ENCODE assay signal across 39 cellular contexts in the genomic region with DNA sequence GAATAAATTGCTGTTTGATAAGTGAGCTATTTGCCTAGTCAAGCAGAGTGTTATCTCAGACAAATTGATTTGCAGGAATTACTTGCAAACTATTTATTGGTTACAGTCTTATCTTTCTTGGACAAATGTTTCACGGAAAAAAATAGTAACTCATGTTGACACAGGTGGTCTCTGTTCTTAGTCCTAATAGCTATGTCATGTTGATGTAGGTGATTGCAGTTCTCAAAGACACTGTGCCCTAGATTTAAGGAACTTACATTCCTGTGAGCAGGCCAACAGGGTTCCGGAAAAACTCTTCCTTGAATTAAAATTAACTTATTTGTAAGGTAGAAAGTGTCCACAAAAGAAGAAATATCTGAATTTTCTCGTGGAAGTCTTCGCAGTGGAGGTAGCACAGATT.
"Had no signal": no experiment of that assay in that cellular context is flagged by ENCODE, and none has a peak within 500 bp of the region (broad histone marks: within the 10 kb centered on the region; RNA-seq: fewer than 3 reads in every experiment).

No MANE protein-coding gene starts in this region.

- H3K27ac Mint-ChIP-seq: activated naive CD4-positive, alpha-beta T cell treated with anti-CD3 and anti-CD28 coated beads for 36 hours; activated naive CD4-positive, alpha-beta T cell treated with anti-CD3 and anti-CD28 coated beads, Interleukin-2, amount 10 ng/mL, durations not matched to agents 7 days and 5 days; activated naive CD4-positive, alpha-beta T cell treated with anti-CD3 and anti-CD28 coated beads, Interleukin-2, amount 50 U/mL, for 24 hours; activated naive CD4-positive, alpha-beta T cell treated with anti-CD3 and anti-CD28 coated beads, Interleukin-2, amount 50 U/mL, for 72 hours; activated naive CD8-positive, alpha-beta T cell; activated naive CD8-positive, alpha-beta T cell treated with anti-CD3 and anti-CD28 coated beads for 36 hours; activated naive CD8-positive, alpha-beta T cell treated with anti-CD3 and anti-CD28 coated beads, Interleukin-2, amount 10 ng/mL, durations not matched to agents 7 days and 5 days; activated naive CD8-positive, alpha-beta T cell treated with anti-CD3 and anti-CD28 coated beads, Interleukin-2, amount 50 U/mL, for 24 hours; activated T-cell treated with anti-CD3 and anti-CD28 coated beads, Interleukin-2, amount 50 U/mL, for 24 hours; activated T-cell treated with anti-CD3 and anti-CD28 coated beads, Interleukin-2, amount 50 U/mL, for 72 hours; activated T-helper 1 cell treated with anti-CD3 and anti-CD28 coated beads, Interleukin-12 subunit alpha, Interleukin-12 subunit beta, Interleukin-2, Interleukin-4 antibody, amounts not matched to agents 30 ng/mL and 10 ng/mL and 1 ng/mL, durations not matched to agents 14 hours and 24 hours and 36 hours; activated T-helper 17 cell treated with anti-CD3 and anti-CD28 coated beads, Interleukin-2, amount 50 U/mL, for 72 hours; activated T-helper 2 cell treated with anti-CD3 and anti-CD28 coated beads, Interferon-gamma antibody, Interleukin-2, Interleukin-4, amounts not matched to agents 10 μg/mL and 5 μg/mL and 100 μg/mL, durations not matched to agents 14 hours and 24 hours and 36 hours; brain had no signal

- H3K4me3 Mint-ChIP-seq: activated naive CD4-positive, alpha-beta T cell treated with anti-CD3 and anti-CD28 coated beads for 36 hours; activated naive CD4-positive, alpha-beta T cell treated with anti-CD3 and anti-CD28 coated beads, Interleukin-2, amount 10 ng/mL, durations not matched to agents 7 days and 5 days; activated naive CD4-positive, alpha-beta T cell treated with anti-CD3 and anti-CD28 coated beads, Interleukin-2, amount 50 U/mL, for 24 hours; activated naive CD8-positive, alpha-beta T cell; activated naive CD8-positive, alpha-beta T cell treated with anti-CD3 and anti-CD28 coated beads for 36 hours; activated naive CD8-positive, alpha-beta T cell treated with anti-CD3 and anti-CD28 coated beads, Interleukin-2, amount 10 ng/mL, durations not matched to agents 7 days and 5 days; activated naive CD8-positive, alpha-beta T cell treated with anti-CD3 and anti-CD28 coated beads, Interleukin-2, amount 50 U/mL, for 24 hours; activated T-cell treated with anti-CD3 and anti-CD28 coated beads, Interleukin-2, amount 50 U/mL, for 24 hours; activated T-cell treated with anti-CD3 and anti-CD28 coated beads, Interleukin-2, amount 50 U/mL, for 4 hours; activated T-cell treated with anti-CD3 and anti-CD28 coated beads, Interleukin-2, amount 50 U/mL, for 72 hours; activated T-helper 1 cell treated with anti-CD3 and anti-CD28 coated beads, Interleukin-12 subunit alpha, Interleukin-12 subunit beta, Interleukin-2, Interleukin-4 antibody, amounts not matched to agents 30 ng/mL and 10 ng/mL and 1 ng/mL, durations not matched to agents 14 hours and 24 hours and 36 hours; activated T-helper 17 cell treated with anti-CD3 and anti-CD28 coated beads, Interleukin-2, amount 50 U/mL, for 72 hours; brain; central memory CD8-positive, alpha-beta T cell had no signal

- H3K27ac ChIP-seq: adrenal gland, ascending aorta, brain microvascular endothelial cell, breast epithelium, cardiac muscle cell had no signal

- H3K9me3 Mint-ChIP-seq: activated naive CD4-positive, alpha-beta T cell treated with anti-CD3 and anti-CD28 coated beads for 36 hours; activated naive CD4-positive, alpha-beta T cell treated with anti-CD3 and anti-CD28 coated beads, Interleukin-2, amount 10 ng/mL, durations not matched to agents 7 days and 5 days; activated naive CD4-positive, alpha-beta T cell treated with anti-CD3 and anti-CD28 coated beads, Interleukin-2, amount 50 U/mL, for 24 hours; activated naive CD4-positive, alpha-beta T cell treated with anti-CD3 and anti-CD28 coated beads, Interleukin-2, amount 50 U/mL, for 72 hours; activated naive CD8-positive, alpha-beta T cell treated with anti-CD3 and anti-CD28 coated beads for 36 hours; activated naive CD8-positive, alpha-beta T cell treated with anti-CD3 and anti-CD28 coated beads, Interleukin-2, amount 10 ng/mL, durations not matched to agents 7 days and 5 days; activated naive CD8-positive, alpha-beta T cell treated with anti-CD3 and anti-CD28 coated beads, Interleukin-2, amount 50 U/mL, for 24 hours; activated T-cell treated with anti-CD3 and anti-CD28 coated beads, Interleukin-2, amount 50 U/mL, for 24 hours; activated T-cell treated with anti-CD3 and anti-CD28 coated beads, Interleukin-2, amount 50 U/mL, for 4 hours; activated T-cell treated with anti-CD3 and anti-CD28 coated beads, Interleukin-2, amount 50 U/mL, for 72 hours; activated T-helper 1 cell treated with anti-CD3 and anti-CD28 coated beads, Interleukin-12 subunit alpha, Interleukin-12 subunit beta, Interleukin-2, Interleukin-4 antibody, amounts not matched to agents 30 ng/mL and 10 ng/mL and 1 ng/mL, durations not matched to agents 14 hours and 24 hours and 36 hours; activated T-helper 17 cell treated with anti-CD3 and anti-CD28 coated beads, Interleukin-2, amount 50 U/mL, for 72 hours; activated T-helper 2 cell treated with anti-CD3 and anti-CD28 coated beads, Interferon-gamma antibody, Interleukin-2, Interleukin-4, amounts not matched to agents 10 μg/mL and 5 μg/mL and 100 μg/mL, durations not matched to agents 14 hours and 24 hours and 36 hours; central memory CD8-positive, alpha-beta T cell had no signal

- H3K36me3 ChIP-seq: adrenal gland, ascending aorta, brain microvascular endothelial cell, breast epithelium, cardiac muscle cell had no signal

- FAIRE-seq: astrocyte, bronchial epithelial cell had no signal

- H3K27me3 ChIP-seq: adrenal gland, ascending aorta, brain microvascular endothelial cell, breast epithelium, cardiac muscle cell had no signal

- H3K4me1 Mint-ChIP-seq: activated naive CD4-positive, alpha-beta T cell treated with anti-CD3 and anti-CD28 coated beads, Interleukin-2, amount 10 ng/mL, durations not matched to agents 7 days and 5 days; activated naive CD4-positive, alpha-beta T cell treated with anti-CD3 and anti-CD28 coated beads, Interleukin-2, amount 50 U/mL, for 24 hours; activated naive CD8-positive, alpha-beta T cell treated with anti-CD3 and anti-CD28 coated beads for 36 hours; activated naive CD8-positive, alpha-beta T cell treated with anti-CD3 and anti-CD28 coated beads, Interleukin-2, amount 10 ng/mL, durations not matched to agents 7 days and 5 days; activated naive CD8-positive, alpha-beta T cell treated with anti-CD3 and anti-CD28 coated beads, Interleukin-2, amount 50 U/mL, for 24 hours; activated T-helper 17 cell treated with anti-CD3 and anti-CD28 coated beads, Interleukin-2, amount 50 U/mL, for 72 hours; central memory CD8-positive, alpha-beta T cell had no signal

- H3K4me1 ChIP-seq: adrenal gland, ascending aorta, breast epithelium had no signal

- DNase-seq: activated effector memory CD4-positive, alpha-beta T cell treated with anti-CD3 and anti-CD28 coated beads, Interleukin-2, amount 50 U/mL, for 16 hours; activated effector memory CD4-positive, alpha-beta T cell treated with Interleukin-2 at 50 U/mL for 16 hours; activated gamma-delta T cell; activated gamma-delta T cell treated with Interleukin-2 at 50 U/mL for 16 hours; activated naive CD4-positive, alpha-beta T cell; activated naive CD4-positive, alpha-beta T cell treated with anti-CD3 and anti-CD28 coated beads for 36 hours; activated naive CD4-positive, alpha-beta T cell treated with anti-CD3 and anti-CD28 coated beads, Interleukin-2, amount 10 ng/mL, durations not matched to agents 7 days and 5 days; activated naive CD4-positive, alpha-beta T cell treated with anti-CD3 and anti-CD28 coated beads, Interleukin-2, amount 50 U/mL, for 16 hours; activated naive CD4-positive, alpha-beta T cell treated with Interleukin-2 at 50 U/mL for 16 hours; activated naive CD8-positive, alpha-beta T cell treated with anti-CD3 and anti-CD28 coated beads for 36 hours; activated naive CD8-positive, alpha-beta T cell treated with anti-CD3 and anti-CD28 coated beads, Interleukin-2, amount 10 ng/mL, durations not matched to agents 7 days and 5 days; activated naive CD8-positive, alpha-beta T cell treated with anti-CD3 and anti-CD28 coated beads, Interleukin-2, amount 50 U/mL, for 24 hours; activated T-cell treated with anti-CD3 and anti-CD28 coated beads, Interleukin-2, amount 50 U/mL, for 1 hour; activated T-cell treated with anti-CD3 and anti-CD28 coated beads, Interleukin-2, amount 50 U/mL, for 24 hours; activated T-cell treated with anti-CD3 and anti-CD28 coated beads, Interleukin-2, amount 50 U/mL, for 4 hours; activated T-cell treated with anti-CD3 and anti-CD28 coated beads, Interleukin-2, amount 50 U/mL, for 48 hours; activated T-cell treated with anti-CD3 and anti-CD28 coated beads, Interleukin-2, amount 50 U/mL, for 72 hours; adrenal gland; amniotic stem cell; amygdala; anterior cingulate cortex; aorta; brain microvascular endothelial cell; caudate nucleus; central memory CD4-positive, alpha-beta T cell; cerebellar nuclear complex had no signal

- H3K9me3 ChIP-seq: adrenal gland, ascending aorta, breast epithelium had no signal

- H3K27me3 Mint-ChIP-seq: activated naive CD8-positive, alpha-beta T cell treated with anti-CD3 and anti-CD28 coated beads, Interleukin-2, amount 50 U/mL, for 24 hours; brain had no signal

- H3K4me3 ChIP-seq: adrenal gland, ascending aorta, breast epithelium, cardiac muscle cell had no signal

- ATAC-seq: activated naive CD4-positive, alpha-beta T cell treated with anti-CD3 and anti-CD28 coated beads, Interleukin-2, amount 50 U/mL, for 72 hours; activated naive CD8-positive, alpha-beta T cell treated with anti-CD3 and anti-CD28 coated beads, Interleukin-2, amount 50 U/mL, for 24 hours; activated T-cell treated with anti-CD3 and anti-CD28 coated beads, Interleukin-2, amount 50 U/mL, for 4 hours; activated T-cell treated with anti-CD3 and anti-CD28 coated beads, Interleukin-2, amount 50 U/mL, for 72 hours; activated T-helper 17 cell treated with anti-CD3 and anti-CD28 coated beads, Interleukin-2, amount 50 U/mL, for 72 hours had no signal

- H3K36me3 Mint-ChIP-seq: activated naive CD4-positive, alpha-beta T cell treated with anti-CD3 and anti-CD28 coated beads, Interleukin-2, amount 10 ng/mL, durations not matched to agents 7 days and 5 days; activated naive CD4-positive, alpha-beta T cell treated with anti-CD3 and anti-CD28 coated beads, Interleukin-2, amount 50 U/mL, for 24 hours; activated naive CD4-positive, alpha-beta T cell treated with anti-CD3 and anti-CD28 coated beads, Interleukin-2, amount 50 U/mL, for 72 hours; activated naive CD8-positive, alpha-beta T cell; activated naive CD8-positive, alpha-beta T cell treated with anti-CD3 and anti-CD28 coated beads for 36 hours; activated naive CD8-positive, alpha-beta T cell treated with anti-CD3 and anti-CD28 coated beads, Interleukin-2, amount 10 ng/mL, durations not matched to agents 7 days and 5 days; brain had no signal
